Comparison of ENCODE assay signal across 1 cellular context in the genomic region with DNA sequence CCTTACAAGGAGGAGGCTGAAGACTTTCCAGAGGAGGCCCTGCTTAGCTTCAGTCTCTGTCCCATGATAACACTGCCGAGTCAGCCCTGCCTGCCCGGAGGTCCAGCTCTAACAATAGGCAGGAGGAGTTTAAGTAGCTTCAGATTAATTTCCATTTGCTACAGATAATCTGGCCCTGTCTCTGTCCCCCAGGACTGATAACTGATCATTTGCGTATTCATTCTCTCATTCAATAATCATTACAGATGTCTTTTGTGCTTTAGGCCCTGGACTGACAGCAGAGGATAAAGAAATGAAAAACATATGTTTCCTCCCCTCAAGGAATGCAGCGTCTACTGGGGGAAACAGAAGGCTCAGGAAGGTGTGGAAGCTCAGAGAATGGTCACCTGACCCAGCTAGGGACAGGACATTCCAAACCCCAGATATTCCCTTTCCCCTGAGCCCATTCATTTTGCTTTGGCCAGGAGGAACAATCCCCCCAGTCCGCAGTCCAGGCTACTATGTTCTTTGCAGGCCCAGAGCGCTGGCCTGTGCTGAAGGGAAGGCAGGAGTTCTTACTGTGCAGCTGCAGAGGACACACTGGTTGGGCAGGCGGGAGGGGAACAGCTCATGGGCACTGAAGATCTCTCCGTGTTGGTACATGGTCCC.
TF ChIP-seq lines count a peak whose summit lies in the region.

No MANE protein-coding gene starts in this region.

TF ChIP-seq in GM23338, 12 proteins besides CTCF, POLR2A, EP300 and RAD21:
- TF ChIP-seq EZH2 (IDR thresholded peaks at IDR 0.05; ENCODE audit: low read depth, unreplicated experiment) = no peak
- TF ChIP-seq, protein P1, sequence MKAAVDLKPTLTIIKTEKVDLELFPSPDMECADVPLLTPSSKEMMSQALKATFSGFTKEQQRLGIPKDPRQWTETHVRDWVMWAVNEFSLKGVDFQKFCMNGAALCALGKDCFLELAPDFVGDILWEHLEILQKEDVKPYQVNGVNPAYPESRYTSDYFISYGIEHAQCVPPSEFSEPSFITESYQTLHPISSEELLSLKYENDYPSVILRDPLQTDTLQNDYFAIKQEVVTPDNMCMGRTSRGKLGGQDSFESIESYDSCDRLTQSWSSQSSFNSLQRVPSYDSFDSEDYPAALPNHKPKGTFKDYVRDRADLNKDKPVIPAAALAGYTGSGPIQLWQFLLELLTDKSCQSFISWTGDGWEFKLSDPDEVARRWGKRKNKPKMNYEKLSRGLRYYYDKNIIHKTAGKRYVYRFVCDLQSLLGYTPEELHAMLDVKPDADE (IDR thresholded peaks at IDR 0.05) = no peak
- TF ChIP-seq JUNB (IDR thresholded peaks at IDR 0.05; ENCODE audit: unreplicated experiment) = no peak
- no peak for TF ChIP-seq POLR2AphosphoS5 (IDR thresholded peaks at IDR 0.05; ENCODE audit: low read depth)
- TF ChIP-seq NANOG (IDR thresholded peaks at IDR 0.05; ENCODE audit: borderline replicate concordance) = no peak
- no peak for TF ChIP-seq ZNF114 (CRISPR knock-in tag; IDR thresholded peaks at IDR 0.05)
- TF ChIP-seq ZNF462 (CRISPR knock-in tag; IDR thresholded peaks at IDR 0.05) = no peak
- no peak for TF ChIP-seq CREB1 (CRISPR knock-in tag; IDR thresholded peaks at IDR 0.05; ENCODE audit: low read depth)
- no peak for TF ChIP-seq STAT1 (IDR thresholded peaks at IDR 0.05; ENCODE audit: unreplicated experiment)
- no peak for TF ChIP-seq ZNF331 (CRISPR knock-in tag; IDR thresholded peaks at IDR 0.05; ENCODE audit: low read depth)
- no peak for TF ChIP-seq REST (IDR thresholded peaks at IDR 0.05; ENCODE audit: unreplicated experiment)
- TF ChIP-seq EZH2phosphoT487 (IDR thresholded peaks at IDR 0.05; ENCODE audit: unreplicated experiment) = no peak
